32 cellular contexts compared by ENCODE assay signal in the genomic region with DNA sequence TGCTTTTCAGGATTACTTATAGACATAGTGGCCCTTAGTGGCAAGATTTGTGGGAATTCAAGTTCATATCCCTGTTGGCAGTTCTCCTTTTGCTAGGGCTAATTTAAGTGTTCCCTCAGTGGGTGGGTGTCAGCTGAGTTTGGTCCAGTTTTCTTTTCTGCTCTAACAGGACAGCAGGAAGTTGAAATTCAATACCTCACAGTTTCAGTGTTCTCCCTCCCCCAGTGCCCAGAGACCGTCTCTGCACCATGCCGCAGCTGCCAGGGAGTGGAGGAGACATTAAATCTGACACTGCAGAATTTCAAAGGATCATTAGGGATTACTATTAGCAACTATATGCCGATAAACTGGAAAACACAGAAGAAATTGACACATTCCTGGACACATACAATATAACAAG. TPM values are rescaled to one million over a fixed set of nuclear protein-coding genes. Genes with fewer than 3 reads are reported as not detected.
DNase-seq lines count a peak whose midpoint lies in the region; ATAC-seq, FAIRE-seq and TF ChIP-seq lines count a peak whose summit lies in the region.
"Had no signal": no experiment of that assay in that cellular context is flagged by ENCODE, and none has a peak within 500 bp of the region (broad histone marks: within the 10 kb centered on the region; RNA-seq: fewer than 3 reads in every experiment).

No MANE protein-coding gene starts in this region.

- CTCF ChIA-PET in A673 (lab: Charles Lee) = no interaction called here

- H3K4me3 Mint-ChIP-seq in astrocyte (ENCODE audit: unreplicated experiment) = no peak overlapping the region
- no peak overlapping the region for H3K4me3 Mint-ChIP-seq in nephron progenitor cell
- H3K4me3 Mint-ChIP-seq: endodermal cell; naive thymus-derived CD8-positive, alpha-beta T cell; T-helper 1 cell treated with Interleukin-12 subunit alpha and Interleukin-12 subunit beta and Interleukin-4 antibody, amounts not matched to agents 30 μg/mL and 1 μg/mL, for 36 hours had no signal

- H3K4me1 ChIP-seq in A673 (ENCODE audit: insufficient read depth, low read length, poor library complexity, severe bottlenecking) (no peaks in the 10 kb centered on the region), KMS-11 (ENCODE audit: low read depth, poor library complexity, severe bottlenecking) (peaks cover 30% of the 10 kb centered on the region), astrocyte (ENCODE audit: insufficient read depth, low read length) (no peaks in the 10 kb centered on the region)
- H3K4me1 ChIP-seq: HAP-1, heart right ventricle, upper lobe of right lung had no signal

- DNase-seq in A673 (ENCODE audit: low spot score) = peak; percentile 0
- DNase-seq in astrocyte (ENCODE audit: low read depth) = no peak
- DNase-seq in nephron progenitor cell = peak; percentile 13
- DNase-seq in RPMI8226 = no peak
- DNase-seq in SKM-1 (lab: John Stamatoyannopoulos, UW; ENCODE audit: unreplicated experiment) = no peak
- DNase-seq in substantia nigra (lab: John Stamatoyannopoulos, UW) = no peak
- DNase-seq: activated CD4-positive, alpha-beta T cell treated with anti-CD3 and anti-CD28 coated beads, Interleukin-2, amount 50 U/mL, for 4 hours; activated T-cell treated with anti-CD3 and anti-CD28 coated beads, Interleukin-2, amount 50 U/mL, for 48 hours; caudate nucleus; cortex of kidney; EL; endodermal cell; foreskin fibroblast; heart right ventricle; Kasumi-1; naive thymus-derived CD8-positive, alpha-beta T cell; NCI-H1436; NCI-H2227 treated with DMSO at 0.1 percent for 48 hours; SK-N-SH; small intestine; stimulated activated naive CD4-positive, alpha-beta T cell treated with Interleukin-2 at 50 U/mL for 16 hours; upper lobe of right lung had no signal

- H3K36me3 ChIP-seq in A673 (ENCODE audit: insufficient read depth, low read length, poor library complexity, severe bottlenecking) = no peaks in the 10 kb centered on the region
- no peaks in the 10 kb centered on the region for H3K36me3 ChIP-seq in KMS-11 (ENCODE audit: insufficient read depth)
- H3K36me3 ChIP-seq in astrocyte (ENCODE audit: insufficient read depth, low read length) = no peaks in the 10 kb centered on the region
- H3K36me3 ChIP-seq: HAP-1, heart right ventricle, upper lobe of right lung had no signal

- H3K9me3 ChIP-seq in A673 (ENCODE audit: low read depth, low read length, poor library complexity, severe bottlenecking) = peaks cover 10% of the 10 kb centered on the region
- H3K9me3 ChIP-seq in astrocyte (ENCODE audit: insufficient read depth, low read depth, low read length) = no peaks in the 10 kb centered on the region
- H3K9me3 ChIP-seq: HAP-1, SK-N-SH, upper lobe of right lung had no signal

- H3K9me3 Mint-ChIP-seq in astrocyte (ENCODE audit: unreplicated experiment) (peaks cover 2% of the 10 kb centered on the region), nephron progenitor cell (peaks cover 47% of the 10 kb centered on the region)

- H4K20me1 ChIP-seq in KMS-11 (ENCODE audit: insufficient read depth) (no peaks in the 10 kb centered on the region), astrocyte (ENCODE audit: insufficient read depth, low read length) (no peaks in the 10 kb centered on the region)

- H2AFZ ChIP-seq in KMS-11 (ENCODE audit: low read depth) (peak overlapping the region; percentile 14; the same call in 1 of the 2 replicates), astrocyte (ENCODE audit: low read depth, low read length) (no peak overlapping the region)

- H3K4me3 ChIP-seq in A673 (ENCODE audit: low read depth, low read length, poor library complexity, severe bottlenecking) = no peak overlapping the region
- no peak overlapping the region for H3K4me3 ChIP-seq in KMS-11 (IDR thresholded peaks at IDR 0.05; ENCODE audit: insufficient read depth, low read depth, low read length)
- no peak overlapping the region for H3K4me3 ChIP-seq in astrocyte (ENCODE audit: insufficient read depth, low read depth, low read length)
- H3K4me3 ChIP-seq: HAP-1, heart right ventricle, upper lobe of right lung had no signal

- H3K27ac Mint-ChIP-seq in astrocyte (ENCODE audit: unreplicated experiment) = no peak overlapping the region
- no peak overlapping the region for H3K27ac Mint-ChIP-seq in nephron progenitor cell
- H3K27ac Mint-ChIP-seq: endodermal cell; naive thymus-derived CD8-positive, alpha-beta T cell; T-helper 1 cell treated with Interleukin-12 subunit alpha and Interleukin-12 subunit beta and Interleukin-4 antibody, amounts not matched to agents 30 μg/mL and 1 μg/mL, for 36 hours had no signal

- H3K79me2 ChIP-seq in KMS-11 (ENCODE audit: insufficient read depth, low read depth) = no peaks in the 10 kb centered on the region
- no peaks in the 10 kb centered on the region for H3K79me2 ChIP-seq in astrocyte (ENCODE audit: insufficient read depth, low read length)

- H3K4me2 ChIP-seq in KMS-11 = peak overlapping the region; percentile 64
- no peak overlapping the region for H3K4me2 ChIP-seq in astrocyte (ENCODE audit: low read length)
- H3K4me2 ChIP-seq: SK-N-SH had no signal

- TF ChIP-seq CTCF in A673 (conservative IDR thresholded peaks at IDR 0.05; ENCODE audit: low read depth, low read length) (no peak), KMS-11 (conservative IDR thresholded peaks at IDR 0.05; ENCODE audit: low read depth, low read length) (no peak), astrocyte (IDR thresholded peaks at IDR 0.05; ENCODE audit: insufficient read depth, low read depth, low read length) (no peak), nephron progenitor cell (IDR thresholded peaks at IDR 0.05) (no peak)

- POLR2A ChIA-PET in A673 (lab: Charles Lee; ENCODE audit: low non-redundant PET) = no interaction called here

- H3K27me3 Mint-ChIP-seq in astrocyte (ENCODE audit: low read depth, unreplicated experiment) = no peaks in the 10 kb centered on the region
- no peaks in the 10 kb centered on the region for H3K27me3 Mint-ChIP-seq in nephron progenitor cell (ENCODE audit: low read depth, poor library complexity)
- H3K27me3 Mint-ChIP-seq: naive thymus-derived CD8-positive, alpha-beta T cell had no signal

- H3K36me3 Mint-ChIP-seq in astrocyte (ENCODE audit: low read depth, unreplicated experiment) (no peaks in the 10 kb centered on the region), nephron progenitor cell (ENCODE audit: low read depth) (no peaks in the 10 kb centered on the region)
- H3K36me3 Mint-ChIP-seq: naive thymus-derived CD8-positive, alpha-beta T cell had no signal

- H3K4me1 Mint-ChIP-seq in astrocyte (ENCODE audit: low read depth, unreplicated experiment) (no peaks in the 10 kb centered on the region), nephron progenitor cell (peaks cover 16% of the 10 kb centered on the region)
- H3K4me1 Mint-ChIP-seq: naive thymus-derived CD8-positive, alpha-beta T cell had no signal

- intact Hi-C loops in A673 (cut with micrococcal nuclease; ENCODE audit: unreplicated experiment) = no loop called here

- peak; percentile 49 for FAIRE-seq in astrocyte (lab: Jason Lieb, UNC)
- FAIRE-seq: small intestine had no signal

- no peak for ATAC-seq in HG02571 (IDR thresholded peaks at IDR 0.05; ENCODE audit: unreplicated experiment)
- ATAC-seq: heart right ventricle; naive thymus-derived CD8-positive, alpha-beta T cell; upper lobe of right lung had no signal

- H3K27ac ChIP-seq in A673 (ENCODE audit: low read depth, low read length, poor library complexity, severe bottlenecking) (no peak overlapping the region), KMS-11 (no peak overlapping the region), astrocyte (ENCODE audit: low read depth, low read length) (no peak overlapping the region), substantia nigra (ENCODE audit: low read depth, low read length, poor library complexity, severe bottlenecking) (no peak overlapping the region)
- H3K27ac ChIP-seq: heart right ventricle, upper lobe of right lung had no signal

- BruUV-seq in A673 (replicated peaks; lab: Mats Ljungman, UMichigan) = no TSS peak

- H3K27me3 ChIP-seq in A673 (replicated peaks; ENCODE audit: insufficient read depth, low read depth, low read length, poor library complexity) (no peaks in the 10 kb centered on the region), KMS-11 (ENCODE audit: insufficient read depth, low read depth) (no peaks in the 10 kb centered on the region), astrocyte (ENCODE audit: insufficient read depth, low read length) (no peaks in the 10 kb centered on the region)
- H3K27me3 ChIP-seq: heart right ventricle, upper lobe of right lung had no signal

- H3K9ac ChIP-seq in KMS-11 (no peak overlapping the region), astrocyte (ENCODE audit: low read length) (no peak overlapping the region)
- H3K9ac ChIP-seq: SK-N-SH had no signal

RNA-seq across cellular contexts. Expression of a gene that starts 50.7 kb away (rescaled TPM):
- total RNA-seq in A673 (2021) = not detected in 2 replicates
- total RNA-seq in astrocyte = not detected in 2 replicates
- total RNA-seq: A172; heart right ventricle; kidney epithelial cell; lower leg skin; naive thymus-derived CD8-positive, alpha-beta T cell; OCI-LY7; omental fat pad; temporal lobe; upper lobe of right lung had no signal

Comparison
In these comparisons a context has a peak if more than half of its experiments do, and no peak if none do; other contexts are left out.
1. DNase-seq: peak in A673 (single experiment) and nephron progenitor cell (single experiment); none in astrocyte (single experiment), RPMI8226 (single experiment), SKM-1 (single experiment) and substantia nigra (0 of 49).